Comparison of ENCODE assay signal across 16 cellular contexts in the genomic region with DNA sequence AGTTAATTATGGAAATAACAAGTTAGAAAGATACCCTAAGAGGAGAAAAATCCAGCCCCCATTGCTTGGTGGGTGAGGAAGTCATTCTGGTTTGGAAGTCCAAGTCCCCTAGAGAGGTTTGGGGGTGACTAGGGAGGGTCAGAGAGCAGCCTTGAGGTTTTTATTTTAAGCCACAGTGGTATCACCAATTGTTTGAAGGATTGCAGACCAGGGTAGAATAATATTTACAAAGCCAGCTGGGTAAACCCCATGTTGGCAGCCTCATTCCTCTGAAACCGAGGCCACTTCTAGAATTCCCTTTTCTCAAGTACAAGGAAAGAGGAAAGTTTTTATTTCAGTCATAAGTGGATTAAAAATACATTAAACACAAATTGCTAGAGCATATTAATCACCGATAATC.
"Had no signal": no experiment of that assay in that cellular context is flagged by ENCODE, and none has a peak within 500 bp of the region (broad histone marks: within the 10 kb centered on the region; RNA-seq: fewer than 3 reads in every experiment).

No MANE protein-coding gene starts in this region.

- H3K36me3 Mint-ChIP-seq: mesothelial cell of epicardium; naive B cell; stimulated activated naive B cell treated with anti-CD40 and anti-IgM and Interleukin-4, amounts not matched to agents 10 μg/mL and 1 μg/mL and 100 μg/mL, for 72 hours had no signal

- H3K27ac Mint-ChIP-seq: activated CD4-positive, alpha-beta memory T cell treated with anti-CD3 and anti-CD28 coated beads, Interleukin-2, amount 10 ng/mL, durations not matched to agents 7 days and 5 days; mesothelial cell of epicardium; stimulated activated naive B cell treated with anti-CD40 and anti-IgM and Interleukin-4, amounts not matched to agents 10 μg/mL and 1 μg/mL and 100 μg/mL, for 72 hours had no signal

- H2AFZ ChIP-seq: hepatocyte had no signal

- DNase-seq: activated CD4-positive, alpha-beta memory T cell treated with anti-CD3 and anti-CD28 coated beads, Interleukin-2, amount 10 ng/mL, durations not matched to agents 7 days and 5 days; activated naive CD4-positive, alpha-beta T cell; aorta; colonic mucosa; effector CD8-positive, alpha-beta T cell; kidney; naive B cell; psoas muscle; stimulated activated CD4-positive, alpha-beta T cell treated with anti-CD3 and anti-CD28 coated beads, Interleukin-2, amount 100 ng/mL, for 24 hours; stimulated activated naive B cell treated with anti-CD40 and anti-IgM and Interleukin-4, amounts not matched to agents 10 μg/mL and 1 μg/mL and 100 μg/mL, for 72 hours had no signal

- H3K9me3 Mint-ChIP-seq: activated CD4-positive, alpha-beta memory T cell treated with anti-CD3 and anti-CD28 coated beads, Interleukin-2, amount 10 ng/mL, durations not matched to agents 7 days and 5 days; naive B cell; stimulated activated naive B cell treated with anti-CD40 and anti-IgM and Interleukin-4, amounts not matched to agents 10 μg/mL and 1 μg/mL and 100 μg/mL, for 72 hours had no signal

- H3K4me3 ChIP-seq: cardiac muscle cell, colonic mucosa, gastroesophageal sphincter, hepatocyte, psoas muscle, suprapubic skin had no signal

- H3K4me3 Mint-ChIP-seq: activated CD4-positive, alpha-beta memory T cell treated with anti-CD3 and anti-CD28 coated beads, Interleukin-2, amount 10 ng/mL, durations not matched to agents 7 days and 5 days; mesothelial cell of epicardium; naive B cell; stimulated activated naive B cell treated with anti-CD40 and anti-IgM and Interleukin-4, amounts not matched to agents 10 μg/mL and 1 μg/mL and 100 μg/mL, for 72 hours had no signal

- H3K27ac ChIP-seq: cardiac muscle cell, colonic mucosa, gastroesophageal sphincter, hepatocyte, neutrophil, psoas muscle, suprapubic skin had no signal

- H3K4me2 ChIP-seq: hepatocyte had no signal

- H3K4me1 Mint-ChIP-seq: activated CD4-positive, alpha-beta memory T cell treated with anti-CD3 and anti-CD28 coated beads, Interleukin-2, amount 10 ng/mL, durations not matched to agents 7 days and 5 days; mesothelial cell of epicardium; naive B cell; stimulated activated naive B cell treated with anti-CD40 and anti-IgM and Interleukin-4, amounts not matched to agents 10 μg/mL and 1 μg/mL and 100 μg/mL, for 72 hours had no signal

- H3K4me1 ChIP-seq: colonic mucosa, gastroesophageal sphincter, psoas muscle, suprapubic skin had no signal

- H3K9me3 ChIP-seq: colonic mucosa, gastroesophageal sphincter, neutrophil, psoas muscle, suprapubic skin had no signal

- H3K36me3 ChIP-seq: cardiac muscle cell, colonic mucosa, gastroesophageal sphincter, neutrophil, suprapubic skin had no signal

- H3K27me3 ChIP-seq: cardiac muscle cell, colonic mucosa, gastroesophageal sphincter, hepatocyte, neutrophil, suprapubic skin had no signal
